32 cellular contexts compared by ENCODE assay signal in the genomic region with DNA sequence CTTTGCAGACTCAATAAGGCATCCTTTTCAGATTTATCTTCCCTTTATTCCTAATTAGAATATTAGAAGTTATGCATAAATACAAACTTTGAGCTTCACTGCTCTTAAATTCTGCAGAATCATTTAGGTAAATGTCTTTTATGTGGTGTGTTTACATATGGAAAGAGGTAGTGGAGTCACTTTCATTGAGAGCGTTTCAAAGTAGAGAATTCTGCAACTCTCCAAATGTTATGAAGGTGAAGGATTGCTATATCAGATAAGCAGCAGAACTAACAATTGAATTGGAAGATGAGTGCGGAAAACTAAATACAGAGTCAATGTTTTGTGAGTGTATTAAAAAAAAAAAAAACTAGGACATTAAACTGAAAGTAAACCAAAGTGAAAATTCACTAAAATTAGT. TPM values are rescaled to one million over a fixed set of nuclear protein-coding genes. Genes with fewer than 3 reads are reported as not detected.
"Had no signal": no experiment of that assay in that cellular context is flagged by ENCODE, and none has a peak within 500 bp of the region (broad histone marks: within the 10 kb centered on the region; RNA-seq: fewer than 3 reads in every experiment).

No MANE protein-coding gene starts in this region.

- H3K4me3 ChIP-seq: adrenal gland, body of pancreas had no signal

- FAIRE-seq: colon had no signal

- DNase-seq: activated CD4-positive, alpha-beta memory T cell treated with anti-CD3 and anti-CD28 coated beads for 36 hours; activated CD4-positive, alpha-beta T cell treated with anti-CD3 and anti-CD28 coated beads for 36 hours; activated CD4-positive, alpha-beta T cell treated with anti-CD3 and anti-CD28 coated beads, Interleukin-2, amount 10 ng/mL, durations not matched to agents 24 days and 14 days; activated CD4-positive, CD25-positive, alpha-beta regulatory T cell; activated CD4-positive, CD25-positive, alpha-beta regulatory T cell treated with anti-CD3 and anti-CD28 coated beads, Interleukin-2, amount 50 U/mL, for 72 hours; activated CD8-positive, alpha-beta memory T cell treated with anti-CD3 and anti-CD28 coated beads, Interleukin-2, amount 10 ng/mL, durations not matched to agents 7 days and 5 days; activated CD8-positive, alpha-beta memory T cell treated with anti-CD3 and anti-CD28 coated beads, Interleukin-2, amount 50 U/mL, for 4 hours; activated CD8-positive, alpha-beta T cell treated with anti-CD3 and anti-CD28 coated beads, Interleukin-2, amount 10 ng/mL, durations not matched to agents 7 days and 5 days; activated effector memory CD4-positive, alpha-beta T cell treated with anti-CD3 and anti-CD28 coated beads, Interleukin-2, amount 50 U/mL, for 16 hours; activated naive CD4-positive, alpha-beta T cell treated with anti-CD3 and anti-CD28 coated beads for 36 hours; activated naive CD8-positive, alpha-beta T cell treated with anti-CD3 and anti-CD28 coated beads for 36 hours; activated naive CD8-positive, alpha-beta T cell treated with anti-CD3 and anti-CD28 coated beads, Interleukin-2, amount 50 U/mL, for 24 hours; activated T-cell treated with anti-CD3 and anti-CD28 coated beads, Interleukin-2, amount 50 U/mL, for 1 hour; activated T-cell treated with anti-CD3 and anti-CD28 coated beads, Interleukin-2, amount 50 U/mL, for 48 hours; adrenal gland; amygdala; aorta; body of pancreas; caudate nucleus; cortex of kidney; dermis blood vessel endothelial cell; effector CD4-positive, alpha-beta T cell; effector memory CD8-positive, alpha-beta T cell; foreskin fibroblast; head of caudate nucleus; hippocampal formation had no signal

- H3K36me3 ChIP-seq: adrenal gland had no signal

- H3K36me3 Mint-ChIP-seq: activated CD4-positive, alpha-beta memory T cell treated with anti-CD3 and anti-CD28 coated beads for 36 hours; activated CD8-positive, alpha-beta memory T cell treated with anti-CD3 and anti-CD28 coated beads, Interleukin-2, amount 10 ng/mL, durations not matched to agents 7 days and 5 days; activated naive CD4-positive, alpha-beta T cell treated with anti-CD3 and anti-CD28 coated beads, Interleukin-2, amount 50 U/mL, for 24 hours; activated naive CD8-positive, alpha-beta T cell treated with anti-CD3 and anti-CD28 coated beads for 36 hours had no signal

- H3K4me1 ChIP-seq: adrenal gland, body of pancreas had no signal

- H3K9me3 ChIP-seq: adrenal gland, body of pancreas had no signal

- H3K9me3 Mint-ChIP-seq: activated CD4-positive, alpha-beta memory T cell treated with anti-CD3 and anti-CD28 coated beads for 36 hours; activated CD4-positive, alpha-beta T cell treated with anti-CD3 and anti-CD28 coated beads, Interleukin-2, amount 10 ng/mL, durations not matched to agents 24 days and 14 days; activated naive CD4-positive, alpha-beta T cell treated with anti-CD3 and anti-CD28 coated beads for 36 hours; activated naive CD4-positive, alpha-beta T cell treated with anti-CD3 and anti-CD28 coated beads, Interleukin-2, amount 50 U/mL, for 24 hours; activated naive CD8-positive, alpha-beta T cell treated with anti-CD3 and anti-CD28 coated beads for 36 hours; activated naive CD8-positive, alpha-beta T cell treated with anti-CD3 and anti-CD28 coated beads, Interleukin-2, amount 50 U/mL, for 24 hours; activated T-helper 1 cell treated with anti-CD3 and anti-CD28 coated beads, Interleukin-12 subunit alpha, Interleukin-12 subunit beta, Interleukin-2, Interleukin-4 antibody, amounts not matched to agents 30 ng/mL and 10 ng/mL and 1 ng/mL, durations not matched to agents 14 hours and 24 hours and 36 hours; activated T-helper 2 cell treated with anti-CD3 and anti-CD28 coated beads, Interferon-gamma antibody, Interleukin-2, Interleukin-4, amounts not matched to agents 10 μg/mL and 5 μg/mL and 100 μg/mL, durations not matched to agents 14 hours and 24 hours and 36 hours; effector memory CD8-positive, alpha-beta T cell had no signal

- H3K27ac ChIP-seq: adrenal gland, body of pancreas had no signal

- H3K4me1 Mint-ChIP-seq: activated CD4-positive, alpha-beta T cell treated with anti-CD3 and anti-CD28 coated beads for 36 hours; activated CD4-positive, alpha-beta T cell treated with anti-CD3 and anti-CD28 coated beads, Interleukin-2, amount 10 ng/mL, durations not matched to agents 24 days and 14 days; activated CD8-positive, alpha-beta memory T cell treated with anti-CD3 and anti-CD28 coated beads, Interleukin-2, amount 10 ng/mL, durations not matched to agents 7 days and 5 days; activated naive CD4-positive, alpha-beta T cell treated with anti-CD3 and anti-CD28 coated beads, Interleukin-2, amount 50 U/mL, for 24 hours; activated naive CD8-positive, alpha-beta T cell treated with anti-CD3 and anti-CD28 coated beads for 36 hours; activated naive CD8-positive, alpha-beta T cell treated with anti-CD3 and anti-CD28 coated beads, Interleukin-2, amount 50 U/mL, for 24 hours had no signal

- H3K27me3 ChIP-seq: adrenal gland, body of pancreas had no signal

- H3K4me3 Mint-ChIP-seq: activated CD4-positive, alpha-beta memory T cell treated with anti-CD3 and anti-CD28 coated beads for 36 hours; activated CD4-positive, alpha-beta T cell treated with anti-CD3 and anti-CD28 coated beads for 36 hours; activated CD4-positive, alpha-beta T cell treated with anti-CD3 and anti-CD28 coated beads, Interleukin-2, amount 10 ng/mL, durations not matched to agents 24 days and 14 days; activated CD8-positive, alpha-beta memory T cell treated with anti-CD3 and anti-CD28 coated beads, Interleukin-2, amount 10 ng/mL, durations not matched to agents 7 days and 5 days; activated CD8-positive, alpha-beta T cell treated with anti-CD3 and anti-CD28 coated beads, Interleukin-2, amount 10 ng/mL, durations not matched to agents 7 days and 5 days; activated naive CD4-positive, alpha-beta T cell treated with anti-CD3 and anti-CD28 coated beads for 36 hours; activated naive CD4-positive, alpha-beta T cell treated with anti-CD3 and anti-CD28 coated beads, Interleukin-2, amount 50 U/mL, for 24 hours; activated naive CD8-positive, alpha-beta T cell treated with anti-CD3 and anti-CD28 coated beads for 36 hours; activated naive CD8-positive, alpha-beta T cell treated with anti-CD3 and anti-CD28 coated beads, Interleukin-2, amount 50 U/mL, for 24 hours; activated T-helper 1 cell treated with anti-CD3 and anti-CD28 coated beads, Interleukin-12 subunit alpha, Interleukin-12 subunit beta, Interleukin-2, Interleukin-4 antibody, amounts not matched to agents 30 ng/mL and 10 ng/mL and 1 ng/mL, durations not matched to agents 14 hours and 24 hours and 36 hours; effector memory CD8-positive, alpha-beta T cell had no signal

- ATAC-seq: activated CD4-positive, alpha-beta T cell treated with anti-CD3 and anti-CD28 coated beads for 36 hours; activated CD8-positive, alpha-beta memory T cell treated with anti-CD3 and anti-CD28 coated beads, Interleukin-2, amount 10 ng/mL, durations not matched to agents 7 days and 5 days; activated CD8-positive, alpha-beta T cell treated with anti-CD3 and anti-CD28 coated beads, Interleukin-2, amount 10 ng/mL, durations not matched to agents 7 days and 5 days; activated naive CD8-positive, alpha-beta T cell treated with anti-CD3 and anti-CD28 coated beads, Interleukin-2, amount 50 U/mL, for 24 hours; body of pancreas; effector memory CD8-positive, alpha-beta T cell; esophagus mucosa had no signal

- H3K27ac Mint-ChIP-seq: activated CD4-positive, alpha-beta memory T cell treated with anti-CD3 and anti-CD28 coated beads for 36 hours; activated CD4-positive, alpha-beta T cell treated with anti-CD3 and anti-CD28 coated beads for 36 hours; activated CD4-positive, alpha-beta T cell treated with anti-CD3 and anti-CD28 coated beads, Interleukin-2, amount 10 ng/mL, durations not matched to agents 24 days and 14 days; activated CD8-positive, alpha-beta memory T cell treated with anti-CD3 and anti-CD28 coated beads, Interleukin-2, amount 10 ng/mL, durations not matched to agents 7 days and 5 days; activated CD8-positive, alpha-beta T cell treated with anti-CD3 and anti-CD28 coated beads, Interleukin-2, amount 10 ng/mL, durations not matched to agents 7 days and 5 days; activated naive CD4-positive, alpha-beta T cell treated with anti-CD3 and anti-CD28 coated beads for 36 hours; activated naive CD4-positive, alpha-beta T cell treated with anti-CD3 and anti-CD28 coated beads, Interleukin-2, amount 50 U/mL, for 24 hours; activated naive CD8-positive, alpha-beta T cell treated with anti-CD3 and anti-CD28 coated beads for 36 hours; activated naive CD8-positive, alpha-beta T cell treated with anti-CD3 and anti-CD28 coated beads, Interleukin-2, amount 50 U/mL, for 24 hours; activated T-helper 1 cell treated with anti-CD3 and anti-CD28 coated beads, Interleukin-12 subunit alpha, Interleukin-12 subunit beta, Interleukin-2, Interleukin-4 antibody, amounts not matched to agents 30 ng/mL and 10 ng/mL and 1 ng/mL, durations not matched to agents 14 hours and 24 hours and 36 hours; activated T-helper 2 cell treated with anti-CD3 and anti-CD28 coated beads, Interferon-gamma antibody, Interleukin-2, Interleukin-4, amounts not matched to agents 10 μg/mL and 5 μg/mL and 100 μg/mL, durations not matched to agents 14 hours and 24 hours and 36 hours; effector memory CD8-positive, alpha-beta T cell had no signal

RNA-seq across cellular contexts. Expression of a gene that starts 19.3 kb away (rescaled TPM):
- total RNA-seq: activated CD4-positive, alpha-beta memory T cell treated with anti-CD3 and anti-CD28 coated beads for 36 hours; activated CD4-positive, alpha-beta T cell treated with anti-CD3 and anti-CD28 coated beads for 36 hours; activated CD4-positive, alpha-beta T cell treated with anti-CD3 and anti-CD28 coated beads, Interleukin-2, amount 10 ng/mL, durations not matched to agents 24 days and 14 days; activated CD8-positive, alpha-beta memory T cell treated with anti-CD3 and anti-CD28 coated beads for 36 hours; activated CD8-positive, alpha-beta memory T cell treated with anti-CD3 and anti-CD28 coated beads, Interleukin-2, amount 10 ng/mL, durations not matched to agents 7 days and 5 days; activated CD8-positive, alpha-beta T cell treated with anti-CD3 and anti-CD28 coated beads, Interleukin-2, amount 10 ng/mL, durations not matched to agents 7 days and 5 days; activated naive CD4-positive, alpha-beta T cell treated with anti-CD3 and anti-CD28 coated beads for 36 hours; activated naive CD8-positive, alpha-beta T cell treated with anti-CD3 and anti-CD28 coated beads for 36 hours; activated T-helper 1 cell treated with anti-CD3 and anti-CD28 coated beads, Interleukin-12 subunit alpha, Interleukin-12 subunit beta, Interleukin-2, Interleukin-4 antibody, amounts not matched to agents 30 ng/mL and 10 ng/mL and 1 ng/mL, durations not matched to agents 14 hours and 24 hours and 36 hours; activated T-helper 2 cell treated with anti-CD3 and anti-CD28 coated beads, Interferon-gamma antibody, Interleukin-2, Interleukin-4, amounts not matched to agents 10 μg/mL and 5 μg/mL and 100 μg/mL, durations not matched to agents 14 hours and 24 hours and 36 hours had no signal
